In genomic region chr11:61832207-61832606, GRCh38 we compare ENCODE assay signal across 16 cellular contexts. TPM values are rescaled to one million over a fixed set of nuclear protein-coding genes. Genes with fewer than 3 reads are reported as not detected.
DNase-seq lines count a peak whose midpoint lies in the region; ATAC-seq and TF ChIP-seq lines count a peak whose summit lies in the region.
"Had no signal": no experiment of that assay in that cellular context is flagged by ENCODE, and none has a peak within 500 bp of the region (broad histone marks: within the 10 kb centered on the region; RNA-seq: fewer than 3 reads in every experiment).

No MANE protein-coding gene starts in this region.

- H3K9me3 ChIP-seq in OCI-LY3 (ENCODE audit: insufficient read depth, low read length) = no peaks in the 10 kb centered on the region
- H3K9me3 ChIP-seq: ovary, SJSA1 had no signal

- H3K27me3 Mint-ChIP-seq in GM23338 (ENCODE audit: insufficient read depth, low read depth, poor library complexity) (peaks cover 20% of the 10 kb centered on the region), osteocyte (ENCODE audit: unreplicated experiment) (no peaks in the 10 kb centered on the region)
- no peaks in the 10 kb centered on the region for H3K27me3 Mint-ChIP-seq in dendritic cell treated with granulocyte-macrophage colony-stimulating factor and Interleukin-4, amounts not matched to agents 40 ng/mL and 50 ng/mL, for 4 days
- H3K27me3 Mint-ChIP-seq in naive thymus-derived CD8-positive, alpha-beta T cell = peaks cover 11 to 45% (median 17%) of the 10 kb centered on the region in 5 donors

- peaks cover 2% of the 10 kb centered on the region; the same call in 1 of the 2 replicates for H3K36me3 ChIP-seq in GM23338 (ENCODE audit: insufficient read depth)
- peaks cover 58% of the 10 kb centered on the region for H3K36me3 ChIP-seq in OCI-LY3 (replicated peaks; ENCODE audit: low read depth, low read length)
- H3K36me3 ChIP-seq: cardiac muscle cell, ovary had no signal

- peak overlapping the region; percentile 60 for H3K4me3 Mint-ChIP-seq in GM23338
- no peak overlapping the region for H3K4me3 Mint-ChIP-seq in dendritic cell treated with granulocyte-macrophage colony-stimulating factor and Interleukin-4, amounts not matched to agents 40 ng/mL and 50 ng/mL, for 4 days
- no peak overlapping the region for H3K4me3 Mint-ChIP-seq in osteocyte (ENCODE audit: unreplicated experiment)
- H3K4me3 Mint-ChIP-seq in naive thymus-derived CD8-positive, alpha-beta T cell = no peak overlapping the region

- H3K4me1 ChIP-seq in GM23338 (ENCODE audit: insufficient read depth) = peaks cover 65% of the 10 kb centered on the region
- peaks cover 67% of the 10 kb centered on the region for H3K4me1 ChIP-seq in OCI-LY3 (ENCODE audit: low read length)

- H3K9me3 Mint-ChIP-seq in GM23338 (0 out of 3 replicates have a peak, but pooled peaks cover under 1% of the 10 kb centered on the region), osteocyte (ENCODE audit: unreplicated experiment) (no peaks in the 10 kb centered on the region)
- no peaks in the 10 kb centered on the region for H3K9me3 Mint-ChIP-seq in dendritic cell treated with granulocyte-macrophage colony-stimulating factor and Interleukin-4, amounts not matched to agents 40 ng/mL and 50 ng/mL, for 4 days
- H3K9me3 Mint-ChIP-seq in naive thymus-derived CD8-positive, alpha-beta T cell = peaks cover 0 to 2% (median 0%) of the 10 kb centered on the region in 9 donors
- H3K9me3 Mint-ChIP-seq: CD4-positive, CD25-positive, alpha-beta regulatory T cell had no signal

- peak overlapping the region; percentile 100 for H3K4me2 ChIP-seq in GM23338
- H3K4me2 ChIP-seq in OCI-LY3 (ENCODE audit: low read length) = peak overlapping the region; percentile 98

- DNase-seq in GM23338 (ENCODE audit: low spot score) = no peak
- no peak for DNase-seq in osteocyte (ENCODE audit: extremely low spot score, unreplicated experiment)
- DNase-seq in cardiac septum (ENCODE audit: low spot score) = no peak
- DNase-seq in naive thymus-derived CD8-positive, alpha-beta T cell = no peak
- no peak for DNase-seq in SHP77 (lab: John Stamatoyannopoulos, UW)
- DNase-seq: activated naive CD4-positive, alpha-beta T cell treated with anti-CD3 and anti-CD28 coated beads, Interleukin-2, amount 50 U/mL, for 16 hours; CD4-positive, CD25-positive, alpha-beta regulatory T cell; IMR-90; NCI-H1105; ovary; stimulated activated naive CD8-positive, alpha-beta T cell treated with anti-CD3 and anti-CD28 coated beads, Interleukin-15, Interleukin-2, amounts not matched to agents 100 U/mL and 50 U/mL, for 24 hours had no signal

- POLR2A ChIA-PET in naive thymus-derived CD8-positive, alpha-beta T cell (lab: Charles Lee) = no interaction called here

- H3K79me2 ChIP-seq in GM23338 (replicated peaks; ENCODE audit: insufficient read depth) (peaks cover 88% of the 10 kb centered on the region), OCI-LY3 (ENCODE audit: low read length) (peaks cover 95% of the 10 kb centered on the region)

- peak overlapping the region; percentile 84 for H3K27ac Mint-ChIP-seq in GM23338
- peak overlapping the region; percentile 94 for H3K27ac Mint-ChIP-seq in dendritic cell treated with granulocyte-macrophage colony-stimulating factor and Interleukin-4, amounts not matched to agents 40 ng/mL and 50 ng/mL, for 4 days
- peak overlapping the region; percentile 63 for H3K27ac Mint-ChIP-seq in osteocyte (ENCODE audit: unreplicated experiment)
- peak overlapping the region in 2 of 10 donors; percentile 49 to 73 for H3K27ac Mint-ChIP-seq in naive thymus-derived CD8-positive, alpha-beta T cell

- TF ChIP-seq CTCF in GM23338 (conservative IDR thresholded peaks at IDR 0.05; ENCODE audit: low read depth in 2 of 2) (no peak), OCI-LY3 (IDR thresholded peaks at IDR 0.05; ENCODE audit: low read depth, low read length) (no peak), osteocyte (IDR thresholded peaks at IDR 0.05) (no peak)

- peaks cover 50% of the 10 kb centered on the region for H4K20me1 ChIP-seq in GM23338 (replicated peaks; ENCODE audit: insufficient read depth)
- peaks cover 30% of the 10 kb centered on the region for H4K20me1 ChIP-seq in OCI-LY3 (ENCODE audit: insufficient read depth, low read length)

- no peaks in the 10 kb centered on the region for H3K27me3 ChIP-seq in GM23338 (ENCODE audit: insufficient read depth)
- no peaks in the 10 kb centered on the region for H3K27me3 ChIP-seq in OCI-LY3 (ENCODE audit: low read depth, low read length)
- H3K27me3 ChIP-seq: cardiac muscle cell, ovary had no signal

- H3K36me3 Mint-ChIP-seq in GM23338 (ENCODE audit: low read depth) (peaks cover 37% of the 10 kb centered on the region), osteocyte (ENCODE audit: unreplicated experiment) (no peaks in the 10 kb centered on the region)
- peaks cover 78% of the 10 kb centered on the region for H3K36me3 Mint-ChIP-seq in dendritic cell treated with granulocyte-macrophage colony-stimulating factor and Interleukin-4, amounts not matched to agents 40 ng/mL and 50 ng/mL, for 4 days (ENCODE audit: low read depth)
- peaks cover 0 to 3% (median 0%) of the 10 kb centered on the region in 3 donors for H3K36me3 Mint-ChIP-seq in naive thymus-derived CD8-positive, alpha-beta T cell
- H3K36me3 Mint-ChIP-seq: CD4-positive, CD25-positive, alpha-beta regulatory T cell had no signal

- H3K27ac ChIP-seq in GM23338 (ENCODE audit: low read depth) = peak overlapping the region; percentile 97
- H3K27ac ChIP-seq in OCI-LY3 (ENCODE audit: low read length) = peak overlapping the region; percentile 96
- H3K27ac ChIP-seq: cardiac muscle cell, ovary, SJSA1 had no signal

- peaks cover 44% of the 10 kb centered on the region for H3F3A ChIP-seq in GM23338 (replicated peaks; ENCODE audit: low read depth)

- no peak overlapping the region for H3K4me3 ChIP-seq in GM23338
- H3K4me3 ChIP-seq in OCI-LY3 (ENCODE audit: low read length) = no peak overlapping the region; the same call in 1 of the 2 replicates
- H3K4me3 ChIP-seq: cardiac muscle cell, lung, ovary, SJSA1 had no signal

- H2AFZ ChIP-seq in GM23338 = no peak overlapping the region
- H2AFZ ChIP-seq in OCI-LY3 (ENCODE audit: low read depth, low read length) = no peak overlapping the region

- H3K4me1 Mint-ChIP-seq in GM23338 (peaks cover 63% of the 10 kb centered on the region), osteocyte (ENCODE audit: unreplicated experiment) (peaks cover 68% of the 10 kb centered on the region)
- H3K4me1 Mint-ChIP-seq in dendritic cell treated with granulocyte-macrophage colony-stimulating factor and Interleukin-4, amounts not matched to agents 40 ng/mL and 50 ng/mL, for 4 days (ENCODE audit: low read depth) = peaks cover 71% of the 10 kb centered on the region
- peaks cover 24 to 76% (median 44%) of the 10 kb centered on the region in 4 donors for H3K4me1 Mint-ChIP-seq in naive thymus-derived CD8-positive, alpha-beta T cell

- ATAC-seq in GM23338 = no peak
- no peak for ATAC-seq in naive thymus-derived CD8-positive, alpha-beta T cell
- ATAC-seq: stimulated activated naive CD8-positive, alpha-beta T cell treated with anti-CD3 and anti-CD28 coated beads, Interleukin-15, Interleukin-2, amounts not matched to agents 100 U/mL and 50 U/mL, for 24 hours had no signal

- no peaks in the 10 kb centered on the region for H3K9me2 ChIP-seq in GM23338 (ENCODE audit: insufficient read depth)

- no peak overlapping the region for H3K9ac ChIP-seq in OCI-LY3 (ENCODE audit: low read length)

- intact Hi-C loops in dendritic cell treated with granulocyte-macrophage colony-stimulating factor and Interleukin-4, amounts not matched to agents 40 ng/mL and 50 ng/mL, for 4 days (cut with micrococcal nuclease) = no loop called here
- intact Hi-C loops in cardiac septum (cut with DNase I) = no loop called here

RNA-seq across cellular contexts. Expression of gene FADS2, which starts 4.1 kb away (rescaled TPM):
- total RNA-seq in GM23338 (2014; rRNA removed; shearing (Covaris generic)) = 354 and 392 TPM in 2 replicates
- polyA plus RNA-seq in GM23338 (2016; fragmentation: Nextera tagmentation; extraction: Ambion mirVana) = 124 and 126 TPM in 2 replicates
- total RNA-seq in osteocyte (193 and 207 TPM in 2 replicates), cardiac septum (25.8 TPM)
- total RNA-seq in naive thymus-derived CD8-positive, alpha-beta T cell = not detected
- polyA plus RNA-seq in naive thymus-derived CD8-positive, alpha-beta T cell = 1 to 10 TPM in 2 of 3 donors, under 1 TPM in 1; 0.06 to 9.6 (median 4.2) TPM

RNA-seq across cellular contexts. Expression of gene FADS1, which starts 15.4 kb away (rescaled TPM):
- 103 and 119 TPM in 2 replicates for total RNA-seq in GM23338 (2014; rRNA removed; shearing (Covaris generic))
- 67.6 and 74.9 TPM in 2 replicates for polyA plus RNA-seq in GM23338 (2016; fragmentation: Nextera tagmentation; extraction: Ambion mirVana)
- total RNA-seq in osteocyte (73.1 and 76.0 TPM in 2 replicates), cardiac septum (34.0 TPM)
- total RNA-seq in naive thymus-derived CD8-positive, alpha-beta T cell = under 1 TPM; 0.55 to 0.60 TPM
- polyA plus RNA-seq in naive thymus-derived CD8-positive, alpha-beta T cell = 1 to 10 TPM in 2 of 3 donors, not detected in 1; 1.7 to 4.7 TPM

RNA-seq across cellular contexts. Expression of gene FEN1, which starts 39.5 kb away (rescaled TPM):
- 89.0 and 96.3 TPM in 2 replicates for total RNA-seq in GM23338 (2014; rRNA removed; shearing (Covaris generic))
- polyA plus RNA-seq in GM23338 (2016; fragmentation: Nextera tagmentation; extraction: Ambion mirVana) = 78.8 and 85.1 TPM in 2 replicates
- total RNA-seq in osteocyte (19.5 and 19.8 TPM in 2 replicates), cardiac septum (5.8 TPM)
- total RNA-seq in naive thymus-derived CD8-positive, alpha-beta T cell = 1 to 10 TPM; 8.3 to 8.6 TPM
- 10 to 100 TPM in 2 of 3 donors, 1 to 10 TPM in 1; 10.0 to 13.1 (median 10.2) TPM for polyA plus RNA-seq in naive thymus-derived CD8-positive, alpha-beta T cell

RNA-seq across cellular contexts. Expression of gene TMEM258, which starts 39.8 kb away (rescaled TPM):
- total RNA-seq in GM23338 (2014; rRNA removed; shearing (Covaris generic)) = 71.3 and 73.3 TPM in 2 replicates
- 519 and 553 TPM in 2 replicates for polyA plus RNA-seq in GM23338 (2016; fragmentation: Nextera tagmentation; extraction: Ambion mirVana)
- total RNA-seq in osteocyte (137 and 149 TPM in 2 replicates), cardiac septum (97.1 TPM)
- 10 to 100 TPM; 84.4 to 87.7 TPM for total RNA-seq in naive thymus-derived CD8-positive, alpha-beta T cell
- polyA plus RNA-seq in naive thymus-derived CD8-positive, alpha-beta T cell = 100 to 1,000 TPM; 205 to 256 (median 225) TPM

RNA-seq across cellular contexts. Expression of gene FADS3, which starts 59.1 kb away (rescaled TPM):
- 73.5 and 91.4 TPM in 2 replicates for total RNA-seq in GM23338 (2014; rRNA removed; shearing (Covaris generic))
- polyA plus RNA-seq in GM23338 (2016; fragmentation: Nextera tagmentation; extraction: Ambion mirVana) = 44.4 and 44.6 TPM in 2 replicates
- total RNA-seq in osteocyte (117 and 118 TPM in 2 replicates), cardiac septum (126 TPM)
- total RNA-seq in naive thymus-derived CD8-positive, alpha-beta T cell = 1 to 10 TPM; 5.1 to 5.7 TPM
- polyA plus RNA-seq in naive thymus-derived CD8-positive, alpha-beta T cell = 1 to 10 TPM in 2 of 3 donors, under 1 TPM in 1; 0.33 to 1.5 (median 1.2) TPM

Comparison
In these comparisons a context has a peak if more than half of its experiments do, and no peak if none do; other contexts are left out.
1. RNA of gene FADS2, which starts 4.1 kb away (total RNA-seq): 354 to 392 TPM in GM23338, 193 to 207 TPM in osteocyte and 25.8 TPM in cardiac septum (single experiment); not detected in naive thymus-derived CD8-positive, alpha-beta T cell; every median in the first group is over 10 times any median in the second.
2. RNA of gene FADS1, which starts 15.4 kb away (total RNA-seq): 103 to 119 TPM in GM23338, 73.1 to 76.0 TPM in osteocyte and 34.0 TPM in cardiac septum (single experiment); 0.55 to 0.60 TPM in naive thymus-derived CD8-positive, alpha-beta T cell; every median in the first group is over 10 times any median in the second.